Comparison of ENCODE assay signal across 35 cellular contexts in the genomic region with DNA sequence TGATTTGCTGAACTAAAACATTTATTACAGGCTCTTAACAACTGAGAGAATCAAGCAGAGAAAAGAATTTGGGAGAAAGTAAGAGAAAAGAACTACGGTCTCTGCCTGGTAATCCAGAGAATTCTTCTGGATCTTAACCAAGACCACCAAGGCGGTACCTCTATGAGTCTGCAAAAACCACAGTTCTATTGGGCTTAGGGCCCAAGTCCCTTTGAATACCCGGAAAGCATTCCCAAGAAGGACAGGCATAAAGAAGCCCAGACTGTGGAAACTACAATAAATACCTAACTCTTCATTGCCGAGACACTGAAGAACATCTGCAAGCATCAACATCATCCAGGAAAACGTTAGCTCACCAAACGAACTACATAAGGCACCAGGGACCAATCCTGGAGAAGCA.
DNase-seq lines count a peak whose midpoint lies in the region; ATAC-seq, FAIRE-seq and TF ChIP-seq lines count a peak whose summit lies in the region.
"Had no signal": no experiment of that assay in that cellular context is flagged by ENCODE, and none has a peak within 500 bp of the region (broad histone marks: within the 10 kb centered on the region; RNA-seq: fewer than 3 reads in every experiment).

No MANE protein-coding gene starts in this region.

- no peaks in the 10 kb centered on the region for H3K79me2 ChIP-seq in HepG2 (ENCODE audit: insufficient read depth, low read length)

- H3K9me3 ChIP-seq in SJSA1 (replicated peaks) (no peaks in the 10 kb centered on the region), HepG2 (ENCODE audit: low read length) (no peaks in the 10 kb centered on the region)
- H3K9me3 ChIP-seq: A549; BE2C; BLaER1; BLaER1 treated with 17β-estradiol and CSF1 and Interleukin-3, amounts not matched to agents 10 nM and 100 nM; Caco-2 had no signal

- no peak for FAIRE-seq in HepG2 (lab: Jason Lieb, UNC)
- FAIRE-seq: A204.1, A549, D721Med had no signal

- ATAC-seq in HepG2, result no peak
- no peak for ATAC-seq in HG02840 (IDR thresholded peaks at IDR 0.05; ENCODE audit: low FRiP score, unreplicated experiment)
- ATAC-seq: A549; CD8-positive, alpha-beta T cell had no signal

- H3K36me3 ChIP-seq in SJSA1 (no peaks in the 10 kb centered on the region), HepG2 (replicated peaks in 1 of 2; ENCODE audit: control insufficient read depth in 1 of 2, insufficient read depth in 2 of 2, low read length in 2 of 2) (no peaks in the 10 kb centered on the region)
- H3K36me3 ChIP-seq: BE2C; BLaER1; BLaER1 treated with 17β-estradiol and CSF1 and Interleukin-3, amounts not matched to agents 10 nM and 100 nM had no signal

- no peaks in the 10 kb centered on the region for H4K20me1 ChIP-seq in HepG2 (ENCODE audit: insufficient read depth, low read length)
- H4K20me1 ChIP-seq: BLaER1; BLaER1 treated with 17β-estradiol and CSF1 and Interleukin-3, amounts not matched to agents 10 nM and 100 nM had no signal

- H3K4me2 ChIP-seq in HepG2 (ENCODE audit: low read depth, low read length), result no peak overlapping the region
- H3K4me2 ChIP-seq: A549; BLaER1; BLaER1 treated with 17β-estradiol and CSF1 and Interleukin-3, amounts not matched to agents 10 nM and 100 nM had no signal

- H3K27me3 ChIP-seq in SJSA1 (replicated peaks) (no peaks in the 10 kb centered on the region), HepG2 (ENCODE audit: control insufficient read depth in 1 of 2, insufficient read depth in 2 of 2, low read length in 2 of 2) (no peaks in the 10 kb centered on the region)
- H3K27me3 ChIP-seq: BE2C; BLaER1; BLaER1 treated with 17β-estradiol and CSF1 and Interleukin-3, amounts not matched to agents 10 nM and 100 nM had no signal

- POLR2A ChIA-PET in HepG2 (lab: Yijun Ruan, JAX), result no interaction called here

- DNase-seq in SJSA1 (ENCODE audit: low read depth in 1 of 2, low spot score in 2 of 2) (peak; percentile 68 to 74), astrocyte of the cerebellum (ENCODE audit: low read depth) (peak; percentile 8), astrocyte of the hippocampus (ENCODE audit: low read depth, low spot score) (peak; percentile 22), midbrain (lab: John Stamatoyannopoulos, UW) (peak; percentile 1), HepG2 (ENCODE audit: low spot score) (no peak), NCI-H748 treated with DMSO at 0.1 percent for 48 hours (lab: John Stamatoyannopoulos, UW) (no peak)
- DNase-seq in stimulated activated naive CD4-positive, alpha-beta T cell (lab: John Stamatoyannopoulos, UW), result no peak
- DNase-seq: 8988T; ACHN; AML-193; BE2C; C1 segment of cervical spinal cord; Caco-2; Calu3; CD4-positive, alpha-beta memory T cell; CD4-positive, alpha-beta T cell; CD4-positive, CD25-positive, alpha-beta regulatory T cell; CD8-positive, alpha-beta memory T cell; CD8-positive, alpha-beta T cell; COR-L47; DMS 273 treated with DMSO at 0.1 percent for 48 hours; DMS153; DMS53; DMS79; DMS79 treated with DMSO at 0.1 percent for 48 hours; DND-41; EL had no signal

- CTCF ChIA-PET in HepG2 (lab: Yijun Ruan, JAX; ENCODE audit: low intra/inter-chr PET ratio, low total read pairs), result no interaction called here

- BruUV-seq in HepG2 (replicated peaks; lab: Mats Ljungman, UMichigan), result no TSS peak

- no peak for TF ChIP-seq RAD21 in HepG2 (CRISPR knock-in tag; IDR thresholded peaks at IDR 0.05)

- no peak for TF ChIP-seq POLR2A in HepG2 (IDR thresholded peaks at IDR 0.05; ENCODE audit: insufficient read depth in 1 of 2, low read depth in 2 of 2, low read length in 2 of 2)

- H3K4me3 ChIP-seq in SJSA1, result no peak overlapping the region
- H3K4me3 ChIP-seq in astrocyte of the cerebellum (ENCODE audit: low read depth, low read length), result no peak overlapping the region
- no peak overlapping the region for H3K4me3 ChIP-seq in HepG2 (replicated peaks in 1 of 3; ENCODE audit: insufficient read depth in 1 of 3, low read depth in 2 of 3, low read length in 3 of 3)
- H3K4me3 ChIP-seq: A549; BLaER1; BLaER1 treated with 17β-estradiol and CSF1 and Interleukin-3, amounts not matched to agents 10 nM and 100 nM had no signal

- no peak overlapping the region for H2AFZ ChIP-seq in HepG2 (ENCODE audit: low read length)

- intact Hi-C loops in HepG2 (cut with micrococcal nuclease; ENCODE audit: unreplicated experiment), result no loop called here

- 4% methylated on average over 6 of the region's 6 CpGs for WGBS in HepG2 (ENCODE audit: low lambda C conversion rate)

- no peak for TF ChIP-seq CTCF in astrocyte of the cerebellum (IDR thresholded peaks at IDR 0.05; ENCODE audit: low read depth, low read length, missing control alignments)
- no peak for TF ChIP-seq CTCF in HepG2 (CRISPR knock-in tag; IDR thresholded peaks at IDR 0.05)

- TF ChIP-seq EP300 in HepG2 (IDR thresholded peaks at IDR 0.05; ENCODE audit: low read depth in 2 of 2, low read length in 2 of 2), result no peak
- no peak for TF ChIP-seq EP300 in HepG2 (CRISPR knock-in tag; IDR thresholded peaks at IDR 0.05; ENCODE audit: borderline replicate concordance)

- peak overlapping the region; percentile 49 for H3K27ac ChIP-seq in SJSA1
- H3K27ac ChIP-seq in HepG2 (ENCODE audit: extremely low read length, insufficient read depth, low read length), result no peak overlapping the region
- H3K27ac ChIP-seq: 22Rv1; A549; BLaER1; BLaER1 treated with 17β-estradiol and CSF1 and Interleukin-3, amounts not matched to agents 10 nM and 100 nM; C4-2B had no signal

- in situ Hi-C loops in astrocyte of the cerebellum (cut with HindIII; ENCODE audit: low sequenced_read_pairs) (no loop called here), HepG2 (cut with HindIII; ENCODE audit: extremely low pct_ligation_motif_present, low pct_unique_long_range_greater_than_20kb) (no loop called here)

- peaks cover 38% of the 10 kb centered on the region for H3K4me1 ChIP-seq in SJSA1 (replicated peaks)
- H3K4me1 ChIP-seq in HepG2 (ENCODE audit: insufficient read depth, low read length), result no peaks in the 10 kb centered on the region
- H3K4me1 ChIP-seq: A549; BLaER1; BLaER1 treated with 17β-estradiol and CSF1 and Interleukin-3, amounts not matched to agents 10 nM and 100 nM; Caco-2 had no signal

- H3K9ac ChIP-seq in HepG2 (ENCODE audit: insufficient read depth, low read depth, low read length), result no peak overlapping the region
- H3K9ac ChIP-seq: BLaER1; BLaER1 treated with 17β-estradiol and CSF1 and Interleukin-3, amounts not matched to agents 10 nM and 100 nM had no signal

TF ChIP-seq in HepG2, 621 proteins besides CTCF, POLR2A, EP300 and RAD21 (continues in another document):
- no peak for TF ChIP-seq U2AF1 (optimal IDR thresholded peaks at IDR 0.05; ENCODE audit: low read depth, low read length)
- no peak for TF ChIP-seq ZNF441 (CRISPR knock-in tag; IDR thresholded peaks at IDR 0.05; ENCODE audit: borderline replicate concordance)
- TF ChIP-seq ZNF205 (CRISPR knock-in tag; IDR thresholded peaks at IDR 0.05), result no peak
- TF ChIP-seq ZNF605 (CRISPR knock-in tag; IDR thresholded peaks at IDR 0.05), result no peak
- TF ChIP-seq SYNCRIP (IDR thresholded peaks at IDR 0.05; ENCODE audit: insufficient read depth, low read depth, low read length), result no peak
- TF ChIP-seq NFE2 (CRISPR knock-in tag; IDR thresholded peaks at IDR 0.05), result no peak
- TF ChIP-seq, protein P1, sequence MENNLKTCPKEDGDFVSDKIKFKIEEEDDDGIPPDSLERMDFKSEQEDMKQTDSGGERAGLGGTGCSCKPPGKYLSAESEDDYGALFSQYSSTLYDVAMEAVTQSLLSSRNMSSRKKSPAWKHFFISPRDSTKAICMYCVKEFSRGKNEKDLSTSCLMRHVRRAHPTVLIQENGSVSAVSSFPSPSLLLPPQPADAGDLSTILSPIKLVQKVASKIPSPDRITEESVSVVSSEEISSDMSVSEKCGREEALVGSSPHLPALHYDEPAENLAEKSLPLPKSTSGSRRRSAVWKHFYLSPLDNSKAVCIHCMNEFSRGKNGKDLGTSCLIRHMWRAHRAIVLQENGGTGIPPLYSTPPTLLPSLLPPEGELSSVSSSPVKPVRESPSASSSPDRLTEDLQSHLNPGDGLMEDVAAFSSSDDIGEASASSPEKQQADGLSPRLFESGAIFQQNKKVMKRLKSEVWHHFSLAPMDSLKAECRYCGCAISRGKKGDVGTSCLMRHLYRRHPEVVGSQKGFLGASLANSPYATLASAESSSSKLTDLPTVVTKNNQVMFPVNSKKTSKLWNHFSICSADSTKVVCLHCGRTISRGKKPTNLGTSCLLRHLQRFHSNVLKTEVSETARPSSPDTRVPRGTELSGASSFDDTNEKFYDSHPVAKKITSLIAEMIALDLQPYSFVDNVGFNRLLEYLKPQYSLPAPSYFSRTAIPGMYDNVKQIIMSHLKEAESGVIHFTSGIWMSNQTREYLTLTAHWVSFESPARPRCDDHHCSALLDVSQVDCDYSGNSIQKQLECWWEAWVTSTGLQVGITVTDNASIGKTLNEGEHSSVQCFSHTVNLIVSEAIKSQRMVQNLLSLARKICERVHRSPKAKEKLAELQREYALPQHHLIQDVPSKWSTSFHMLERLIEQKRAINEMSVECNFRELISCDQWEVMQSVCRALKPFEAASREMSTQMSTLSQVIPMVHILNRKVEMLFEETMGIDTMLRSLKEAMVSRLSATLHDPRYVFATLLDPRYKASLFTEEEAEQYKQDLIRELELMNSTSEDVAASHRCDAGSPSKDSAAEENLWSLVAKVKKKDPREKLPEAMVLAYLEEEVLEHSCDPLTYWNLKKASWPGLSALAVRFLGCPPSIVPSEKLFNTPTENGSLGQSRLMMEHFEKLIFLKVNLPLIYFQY (CRISPR knock-in tag; IDR thresholded peaks at IDR 0.05; ENCODE audit: borderline replicate concordance), result no peak

Comparison
In these comparisons a context has a peak if more than half of its experiments do, and no peak if none do; other contexts are left out.
1. DNase-seq: peak in SJSA1 (2 of 2), astrocyte of the cerebellum (single experiment), astrocyte of the hippocampus (single experiment) and midbrain (single experiment); none in HepG2 (single experiment), NCI-H748 treated with DMSO at 0.1 percent for 48 hours (single experiment) and stimulated activated naive CD4-positive, alpha-beta T cell (0 of 6).